16 cellular contexts compared by ENCODE assay signal in the genomic region with DNA sequence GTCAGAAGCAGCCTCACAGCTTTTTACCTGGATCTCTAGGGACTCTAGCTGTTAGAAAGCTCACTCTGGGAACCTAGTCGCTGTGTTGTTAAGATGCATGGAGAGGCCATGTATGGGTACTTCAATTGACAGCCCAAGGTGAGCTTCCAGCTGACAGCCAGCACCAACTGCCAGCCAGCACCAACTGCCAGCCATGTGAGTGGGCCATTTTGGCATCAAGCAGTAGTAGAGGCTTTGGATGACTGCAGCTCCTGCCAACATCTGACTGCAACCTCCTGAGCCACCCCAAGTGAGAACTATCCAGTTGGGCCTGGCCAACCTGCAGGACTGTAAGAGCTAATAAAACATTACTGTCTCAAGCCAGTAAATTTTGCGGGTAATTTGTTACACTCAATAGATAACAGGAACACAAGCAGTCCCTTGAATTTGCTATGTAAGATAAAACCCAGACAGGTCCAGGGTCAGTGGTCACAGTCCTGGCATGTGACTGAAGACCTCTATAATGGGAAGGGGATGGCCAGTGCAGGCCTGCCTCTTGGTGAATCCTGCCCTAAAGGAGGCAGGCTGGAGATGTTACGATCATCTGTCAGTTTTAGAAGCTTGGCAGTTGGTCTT. TPM values are rescaled to one million over a fixed set of nuclear protein-coding genes. Genes with fewer than 3 reads are reported as not detected.
"Had no signal": no experiment of that assay in that cellular context is flagged by ENCODE, and none has a peak within 500 bp of the region (broad histone marks: within the 10 kb centered on the region; RNA-seq: fewer than 3 reads in every experiment).

No MANE protein-coding gene starts in this region.

- H3K27me3 ChIP-seq: left lung, neutrophil, suprapubic skin, upper lobe of left lung had no signal

- H3K27ac ChIP-seq: left lung, neutrophil, suprapubic skin, upper lobe of left lung had no signal

- H3K9me3 ChIP-seq: left lung, mucosa of descending colon, neutrophil, suprapubic skin, upper lobe of left lung had no signal

- H3K4me3 ChIP-seq: left lung, mucosa of descending colon, suprapubic skin, upper lobe of left lung had no signal

- H3K36me3 ChIP-seq: left lung, neutrophil, suprapubic skin, upper lobe of left lung had no signal

- DNase-seq: activated CD4-positive, alpha-beta T cell treated with anti-CD3 and anti-CD28 coated beads, Interleukin-2, amount 50 U/mL, for 1 hour; activated naive CD4-positive, alpha-beta T cell treated with anti-CD3 and anti-CD28 coated beads for 36 hours; activated T-cell treated with anti-CD3 and anti-CD28 coated beads for 4 hours; left lung; mucosa of descending colon; naive thymus-derived CD4-positive, alpha-beta T cell; retina; small intestine; stimulated activated CD4-positive, alpha-beta T cell treated with anti-CD3 and anti-CD28 coated beads, Interleukin-4, amount 100 ng/mL, for 24 hours; stimulated activated naive CD4-positive, alpha-beta T cell treated with Interleukin-2 at 50 U/mL for 16 hours; T-cell; T-helper 9 cell; upper lobe of left lung had no signal

- H3K4me1 ChIP-seq: left lung, suprapubic skin, upper lobe of left lung had no signal

- ATAC-seq: activated CD4-positive, CD25-positive, alpha-beta regulatory T cell treated with anti-CD3 and anti-CD28 coated beads, Interleukin-2, amount 50 U/mL, for 24 hours; left lung; mucosa of descending colon; naive thymus-derived CD4-positive, alpha-beta T cell; T-cell had no signal

RNA-seq across cellular contexts. Expression of gene EPHB1, which starts 29.7 kb away (rescaled TPM):
- polyA plus RNA-seq: naive thymus-derived CD4-positive, alpha-beta T cell had no signal
